Comparison of ENCODE assay signal across 9 cellular contexts in genomic region chr3:171614318-171614967, GRCh38.
DNase-seq lines count a peak whose midpoint lies in the region; TF ChIP-seq lines count a peak whose summit lies in the region.
"Had no signal": no experiment of that assay in that cellular context is flagged by ENCODE, and none has a peak within 500 bp of the region (broad histone marks: within the 10 kb centered on the region; RNA-seq: fewer than 3 reads in every experiment).

No MANE protein-coding gene starts in this region.

- CTCF ChIA-PET in SK-N-SH (lab: Yijun Ruan, JAX): interaction anchor here (0.7 to 2.1 kb wide), 3 partner anchors 48 to 564 kb away, joined by 3 to 8 read pairs (median 3); no protein-coding TSS in a partner anchor

- H3K9me3 Mint-ChIP-seq in neural crest cell: peaks cover 2% of the 10 kb centered on the region

- H3F3A ChIP-seq in SK-N-SH (replicated peaks; ENCODE audit: insufficient read depth): no peaks in the 10 kb centered on the region

- no peaks in the 10 kb centered on the region for H3K9me2 ChIP-seq in SK-N-SH

- H3K36me3 ChIP-seq in tibial artery: peaks cover 19 to 37% (median 32%) of the 10 kb centered on the region in 3 donors
- H3K36me3 ChIP-seq in SK-N-SH (replicated peaks in 1 of 2; ENCODE audit: control insufficient read depth in 1 of 2, insufficient read depth in 2 of 2, low read length in 1 of 2): peaks cover 0 to 10% of the 10 kb centered on the region in 2 experiments

- H3K9ac ChIP-seq in SK-N-SH: no peak overlapping the region

- intact Hi-C loops in tibial artery (cut with DNase I; ENCODE audit: low total_unique reads): no loop called here

- H3K4me1 Mint-ChIP-seq in neural crest cell: peaks cover 20% of the 10 kb centered on the region

- no peaks in the 10 kb centered on the region for H4K20me1 ChIP-seq in SK-N-SH (ENCODE audit: insufficient read depth)

- no peak for TF ChIP-seq EP300 in SK-N-SH (IDR thresholded peaks at IDR 0.05; ENCODE audit: borderline replicate concordance in 1 of 2, low read depth in 1 of 2, low read length in 1 of 2)

- POLR2A ChIA-PET in SK-N-SH (lab: Yijun Ruan, JAX): no interaction called here

- H3K4me2 ChIP-seq in SK-N-SH: no peak overlapping the region

- H3K79me2 ChIP-seq in SK-N-SH (ENCODE audit: insufficient read depth): no peaks in the 10 kb centered on the region

- H3K27me3 ChIP-seq in tibial artery (no peaks in the 10 kb centered on the region), SK-N-SH (ENCODE audit: insufficient read depth) (no peaks in the 10 kb centered on the region)

- no peak overlapping the region for H3K4me3 Mint-ChIP-seq in neural crest cell

- TF ChIP-seq CTCF in neural crest cell (conservative IDR thresholded peaks at IDR 0.05) (peak; percentile 65), tibial artery (IDR thresholded peaks at IDR 0.05) (peak in 1 of 2 experiments; percentile 26), SK-N-SH (IDR thresholded peaks at IDR 0.05) (no peak)

- H3K4me1 ChIP-seq in tibial artery (peaks cover 0 to 15% (median 0%) of the 10 kb centered on the region in 4 donors), SK-N-SH (ENCODE audit: control insufficient read depth in 1 of 2, insufficient read depth in 2 of 2, low read depth in 1 of 2, low read length in 1 of 2) (no peaks in the 10 kb centered on the region)

- no peaks in the 10 kb centered on the region for H3K9me3 ChIP-seq in tibial artery
- H3K9me3 ChIP-seq in SK-N-SH: no peaks in the 10 kb centered on the region

- no peaks in the 10 kb centered on the region for H3K36me3 Mint-ChIP-seq in neural crest cell (ENCODE audit: low read depth)

- WGBS in SK-N-SH (ENCODE audit: low lambda C conversion rate): 89% methylated on average over 12 of the region's 12 CpGs

- H3K27me3 Mint-ChIP-seq in neural crest cell (ENCODE audit: low read depth): no peaks in the 10 kb centered on the region

- H2AFZ ChIP-seq in SK-N-SH (ENCODE audit: low read depth): no peak overlapping the region

- DNase-seq in ELR (ENCODE audit: low read depth) (peak; percentile 18), HuH-7 (ENCODE audit: low spot score) (peak; percentile 12), ecto neural progenitor cell (ENCODE audit: low spot score) (peak; percentile 75), neural crest cell (ENCODE audit: low read depth, low spot score) (peak; percentile 51), tibial artery (no peak), SK-N-SH (no peak), NCI-H2196 treated with DMSO at 0.1 percent for 48 hours (lab: John Stamatoyannopoulos, UW; ENCODE audit: unreplicated experiment) (no peak), NCI-H510A treated with DMSO at 0.1 percent for 48 hours (lab: John Stamatoyannopoulos, UW) (no peak)

- H3K4me3 ChIP-seq in tibial artery: no peak overlapping the region
- no peak overlapping the region; a peak in 1 of 4 replicates for H3K4me3 ChIP-seq in SK-N-SH (ENCODE audit: low read depth in 2 of 2, low read length in 1 of 2)

- H3K27ac Mint-ChIP-seq in neural crest cell (ENCODE audit: unreplicated experiment): no peak overlapping the region

- TF ChIP-seq RAD21 in SK-N-SH (IDR thresholded peaks at IDR 0.05; ENCODE audit: low read length): no peak

- H3K27ac ChIP-seq in tibial artery (no peak overlapping the region), SK-N-SH (ENCODE audit: low read depth in 2 of 2, low read length in 1 of 2) (no peak overlapping the region)
- H3K27ac ChIP-seq: epithelial cell of prostate had no signal

TF ChIP-seq in SK-N-SH, 30 proteins besides CTCF, POLR2A, EP300 and RAD21:
- TF ChIP-seq SMC3 (IDR thresholded peaks at IDR 0.05; ENCODE audit: low read depth, low read length) (no peak), GABPA (IDR thresholded peaks at IDR 0.05; ENCODE audit: low read depth) (no peak), TEAD4 (IDR thresholded peaks at IDR 0.05; ENCODE audit: borderline replicate concordance, insufficient read depth) (no peak), RXRA (IDR thresholded peaks at IDR 0.05; ENCODE audit: borderline replicate concordance, low read depth) (no peak), TAF1 (IDR thresholded peaks at IDR 0.05; ENCODE audit: borderline replicate concordance, low read depth, low read length) (no peak), ELF1 (IDR thresholded peaks at IDR 0.05) (no peak), RFX5 (IDR thresholded peaks at IDR 0.05; ENCODE audit: low read length) (no peak), MXI1 (IDR thresholded peaks at IDR 0.05; ENCODE audit: low read depth, low read length) (no peak), USF2 (IDR thresholded peaks at IDR 0.05; ENCODE audit: borderline replicate concordance, low read depth, low read length) (no peak), GATA2 (CRISPR knock-in tag; IDR thresholded peaks at IDR 0.05) (no peak), CHD2 (IDR thresholded peaks at IDR 0.05; ENCODE audit: low read length, partially characterized antibody) (no peak), TCF12 (IDR thresholded peaks at IDR 0.05) (no peak), MEF2A (IDR thresholded peaks at IDR 0.05; ENCODE audit: borderline replicate concordance, low read depth) (no peak), FOXJ3 (CRISPR knock-in tag; IDR thresholded peaks at IDR 0.05) (no peak), JUND (IDR thresholded peaks at IDR 0.05) (no peak), ZBTB33 (IDR thresholded peaks at IDR 0.05; ENCODE audit: borderline replicate concordance, low read depth) (no peak), FOXM1 (IDR thresholded peaks at IDR 0.05; ENCODE audit: low read depth) (no peak), REST (IDR thresholded peaks at IDR 0.05; ENCODE audit: low read depth, low read length) (no peak), EZH2phosphoT487 (IDR thresholded peaks at IDR 0.05; ENCODE audit: borderline replicate concordance, low read depth) (no peak), PBX3 (IDR thresholded peaks at IDR 0.05) (no peak)

Comparison
In these comparisons a context has a peak if more than half of its experiments do, and no peak if none do; other contexts are left out.
1. DNase-seq: peak in ELR (single experiment), HuH-7 (single experiment), ecto neural progenitor cell (single experiment) and neural crest cell (single experiment); none in tibial artery (0 of 2), SK-N-SH (single experiment), NCI-H2196 treated with DMSO at 0.1 percent for 48 hours (single experiment) and NCI-H510A treated with DMSO at 0.1 percent for 48 hours (single experiment).